Comparison of ENCODE assay signal across 29 cellular contexts in genomic region chr1:15060104-15060503, GRCh38.
"Had no signal": no experiment of that assay in that cellular context is flagged by ENCODE, and none has a peak within 500 bp of the region (broad histone marks: within the 10 kb centered on the region; RNA-seq: fewer than 3 reads in every experiment).

No MANE protein-coding gene starts in this region.

- DNase-seq: hypothalamus; kidney glomerular epithelial cell; left cardiac atrium; left lung; lower lobe of right lung; mammary epithelial cell; mesenchymal stem cell; naive B cell; natural killer cell; posterior cingulate gyrus; retina; right cardiac atrium; stimulated activated CD4-positive, alpha-beta T cell treated with anti-CD3 and anti-CD28 coated beads, Interleukin-12 subunit alpha, Interleukin-12 subunit beta, amount 100 ng/mL, for 4 hours; stimulated activated CD4-positive, alpha-beta T cell treated with anti-CD3 and anti-CD28 coated beads, Interleukin-15, amount 100 ng/mL, for 24 hours; stimulated activated CD4-positive, alpha-beta T cell treated with anti-CD3 and anti-CD28 coated beads, Interleukin-2, amount 100 ng/mL, for 24 hours; stimulated activated CD4-positive, alpha-beta T cell treated with anti-CD3 and anti-CD28 coated beads, Interleukin-4, amount 100 ng/mL, for 1 hour; stimulated activated naive B cell treated with anti-CD40 and anti-IgM and Interleukin-4, amounts not matched to agents 10 μg/mL and 1 μg/mL and 100 μg/mL, for 72 hours; stimulated activated naive CD8-positive, alpha-beta T cell treated with anti-CD3 and anti-CD28 coated beads, Interleukin-15, Interleukin-2, amounts not matched to agents 100 U/mL and 50 U/mL, for 24 hours; stomach; testis; thyroid gland; transverse colon; upper lobe of left lung had no signal

- H3K9me3 ChIP-seq: lower lobe of right lung, pancreas, prostate gland, testis, thyroid gland, transverse colon had no signal

- H3K4me1 Mint-ChIP-seq: naive B cell; stimulated activated naive B cell treated with anti-CD40 and anti-IgM and Interleukin-4, amounts not matched to agents 10 μg/mL and 1 μg/mL and 100 μg/mL, for 72 hours had no signal

- H3K36me3 ChIP-seq: pancreas, prostate gland, transverse colon had no signal

- H3K27me3 ChIP-seq: left lung, pancreas, stomach, testis, thyroid gland, transverse colon, upper lobe of left lung, vagina had no signal

- H3K27ac ChIP-seq: left lung, lower lobe of right lung, pancreas, prostate gland, skin epidermis, stomach, testis, thyroid gland, transverse colon, upper lobe of left lung, vagina had no signal

- H3K4me3 ChIP-seq: left lung, lower lobe of right lung, pancreas, prostate gland, skin epidermis, stomach, testis, thyroid gland, transverse colon, upper lobe of left lung, vagina had no signal

- FAIRE-seq: keratinocyte, pancreas had no signal

- H3K4me1 ChIP-seq: left lung, lower lobe of right lung, pancreas, prostate gland, stomach, testis, thyroid gland, transverse colon, upper lobe of left lung, vagina had no signal

- H3K36me3 Mint-ChIP-seq: naive B cell; natural killer cell; stimulated activated naive B cell treated with anti-CD40 and anti-IgM and Interleukin-4, amounts not matched to agents 10 μg/mL and 1 μg/mL and 100 μg/mL, for 72 hours had no signal

- ATAC-seq: left cardiac atrium; left lung; lower lobe of right lung; natural killer cell; pancreas; right cardiac atrium; sciatic nerve; stimulated activated naive B cell treated with anti-CD40 and anti-IgM and Interleukin-4, amounts not matched to agents 10 μg/mL and 1 μg/mL and 100 μg/mL, for 72 hours; stimulated activated naive CD8-positive, alpha-beta T cell treated with anti-CD3 and anti-CD28 coated beads, Interleukin-15, Interleukin-2, amounts not matched to agents 100 U/mL and 50 U/mL, for 24 hours had no signal

- H3K4me3 Mint-ChIP-seq: naive B cell; natural killer cell; stimulated activated naive B cell treated with anti-CD40 and anti-IgM and Interleukin-4, amounts not matched to agents 10 μg/mL and 1 μg/mL and 100 μg/mL, for 72 hours had no signal

- H3K9me3 Mint-ChIP-seq: natural killer cell had no signal

- H3K27ac Mint-ChIP-seq: stimulated activated naive B cell treated with anti-CD40 and anti-IgM and Interleukin-4, amounts not matched to agents 10 μg/mL and 1 μg/mL and 100 μg/mL, for 72 hours had no signal
